8 cellular contexts compared by ENCODE assay signal in genomic region chr12:103632554-103633216, GRCh38. TPM values are rescaled to one million over a fixed set of nuclear protein-coding genes. Genes with fewer than 3 reads are reported as not detected.
DNase-seq lines count a peak whose midpoint lies in the region; ATAC-seq, FAIRE-seq and TF ChIP-seq lines count a peak whose summit lies in the region.

No MANE protein-coding gene starts in this region.

- no peaks in the 10 kb centered on the region for H3K4me1 ChIP-seq in kidney (ENCODE audit: control insufficient read depth in 1 of 2, insufficient read depth in 1 of 2, low read depth in 1 of 2, low read length in 2 of 2)

- ATAC-seq in GM21390 (IDR thresholded peaks at IDR 0.05; ENCODE audit: unreplicated experiment): peak; percentile 85

- no peak overlapping the region for H3K27ac ChIP-seq in kidney (ENCODE audit: low read depth in 2 of 2, low read length in 2 of 2)

- no peaks in the 10 kb centered on the region for H3K36me3 ChIP-seq in kidney (ENCODE audit: control insufficient read depth in 1 of 2, insufficient read depth in 2 of 2, low read length in 2 of 2)

- peak; percentile 82 for DNase-seq in GM03348 (ENCODE audit: low spot score)
- DNase-seq in HuH-7.5 (ENCODE audit: low spot score): peak; percentile 76
- peak; percentile 50 for DNase-seq in RPMI7951 (ENCODE audit: low read depth)
- DNase-seq in astrocyte of the cerebellum (ENCODE audit: low read depth): no peak
- DNase-seq in kidney: peak; percentile 68
- peak; percentile 11 for DNase-seq in stimulated activated CD8-positive, alpha-beta memory T cell treated with anti-CD3 and anti-CD28 coated beads, Interleukin-7, amount 100 ng/mL, for 24 hours (ENCODE audit: low read depth)
- DNase-seq in GF-D8 (lab: John Stamatoyannopoulos, UW): no peak

- H3K9ac ChIP-seq in kidney (ENCODE audit: low read length in 2 of 2): no peak overlapping the region

- H3K9me3 ChIP-seq in kidney (ENCODE audit: control insufficient read depth in 1 of 2, low read length in 2 of 2): no peaks in the 10 kb centered on the region

- no peak overlapping the region for H3K4me3 ChIP-seq in astrocyte of the cerebellum (ENCODE audit: low read depth, low read length)
- H3K4me3 ChIP-seq in kidney (ENCODE audit: low read length in 2 of 2): no peak overlapping the region

- intact Hi-C loops in kidney (cut with DNase I): no loop called here

- FAIRE-seq in kidney (lab: Jason Lieb, UNC): no peak

- in situ Hi-C loops in astrocyte of the cerebellum (cut with HindIII; ENCODE audit: low sequenced_read_pairs): no loop called here

- peak; percentile 71 for TF ChIP-seq CTCF in astrocyte of the cerebellum (IDR thresholded peaks at IDR 0.05; ENCODE audit: low read depth, low read length, missing control alignments)
- peak; percentile 54 for TF ChIP-seq CTCF in kidney (IDR thresholded peaks at IDR 0.05; ENCODE audit: borderline replicate concordance, extremely low read depth, insufficient read depth)

RNA-seq across cellular contexts. Expression of gene STAB2, which starts 45.6 kb away (rescaled TPM):
- total RNA-seq in RPMI7951 (2014; rRNA removed; shearing (Covaris generic)): not detected in 2 replicates
- 0.16 TPM for total RNA-seq in kidney
- polyA plus RNA-seq in kidney (ENCODE audit: insufficient read depth, low read depth, low replicate concordance): not detected

Comparison
In these comparisons a context has a peak if more than half of its experiments do, and no peak if none do; other contexts are left out.
1. DNase-seq: peak in GM03348 (single experiment), HuH-7.5 (single experiment), RPMI7951 (single experiment), kidney (single experiment) and stimulated activated CD8-positive, alpha-beta memory T cell treated with anti-CD3 and anti-CD28 coated beads, Interleukin-7, amount 100 ng/mL, for 24 hours (single experiment); none in astrocyte of the cerebellum (single experiment) and GF-D8 (single experiment).